ENCODE assay signal across 1 cellular context in the genomic region with DNA sequence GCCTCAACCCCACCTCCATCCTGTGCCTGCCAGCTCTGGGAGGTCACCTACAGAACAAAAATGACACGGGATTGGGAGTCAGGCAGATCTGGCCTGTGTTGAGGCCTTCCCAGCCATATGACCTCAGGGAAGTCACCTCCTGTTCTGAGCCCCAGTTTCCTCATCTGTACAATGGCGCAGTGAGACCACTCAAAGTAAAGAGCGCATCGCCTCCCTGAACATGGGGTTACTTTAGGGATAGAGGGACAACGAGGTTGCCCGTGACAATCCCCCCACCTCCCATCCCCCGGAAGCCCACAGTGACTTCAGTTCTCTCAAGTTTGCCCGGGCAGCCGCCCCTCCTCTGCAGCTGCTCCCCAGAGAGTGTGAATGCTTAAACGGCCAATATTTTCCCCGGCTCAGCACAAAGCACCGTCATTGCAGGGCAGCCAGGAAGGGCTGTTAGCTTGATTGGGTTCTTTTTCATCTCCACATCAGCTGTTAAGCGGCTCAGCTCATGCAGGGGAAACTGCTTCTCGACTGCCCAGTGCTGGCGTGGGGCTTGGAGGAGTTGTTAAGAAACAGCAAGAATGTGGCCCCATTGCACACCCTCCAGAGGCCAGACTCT.
TF ChIP-seq lines count a peak whose summit lies in the region.

No MANE protein-coding gene starts in this region.

TF ChIP-seq in SK-N-SH treated with all-trans-retinoic acid at 6 μM for 48 hours, 23 proteins besides CTCF, POLR2A, EP300 and RAD21 (continued from another document):
- TF ChIP-seq, protein P1, sequence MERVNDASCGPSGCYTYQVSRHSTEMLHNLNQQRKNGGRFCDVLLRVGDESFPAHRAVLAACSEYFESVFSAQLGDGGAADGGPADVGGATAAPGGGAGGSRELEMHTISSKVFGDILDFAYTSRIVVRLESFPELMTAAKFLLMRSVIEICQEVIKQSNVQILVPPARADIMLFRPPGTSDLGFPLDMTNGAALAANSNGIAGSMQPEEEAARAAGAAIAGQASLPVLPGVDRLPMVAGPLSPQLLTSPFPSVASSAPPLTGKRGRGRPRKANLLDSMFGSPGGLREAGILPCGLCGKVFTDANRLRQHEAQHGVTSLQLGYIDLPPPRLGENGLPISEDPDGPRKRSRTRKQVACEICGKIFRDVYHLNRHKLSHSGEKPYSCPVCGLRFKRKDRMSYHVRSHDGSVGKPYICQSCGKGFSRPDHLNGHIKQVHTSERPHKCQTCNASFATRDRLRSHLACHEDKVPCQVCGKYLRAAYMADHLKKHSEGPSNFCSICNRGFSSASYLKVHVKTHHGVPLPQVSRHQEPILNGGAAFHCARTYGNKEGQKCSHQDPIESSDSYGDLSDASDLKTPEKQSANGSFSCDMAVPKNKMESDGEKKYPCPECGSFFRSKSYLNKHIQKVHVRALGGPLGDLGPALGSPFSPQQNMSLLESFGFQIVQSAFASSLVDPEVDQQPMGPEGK (CRISPR knock-in tag; IDR thresholded peaks at IDR 0.05; ENCODE audit: borderline replicate concordance) = no peak
- no peak for TF ChIP-seq ZFP3 (CRISPR knock-in tag; IDR thresholded peaks at IDR 0.05)
- no peak for TF ChIP-seq OSR1 (CRISPR knock-in tag; IDR thresholded peaks at IDR 0.05)
- no peak for TF ChIP-seq RARB (CRISPR knock-in tag; IDR thresholded peaks at IDR 0.05)
TF ChIP-seq in SK-N-SH treated with all-trans-retinoic acid at 6 μM for 48 hours: peak in this region for 0.
